In the genomic region with DNA sequence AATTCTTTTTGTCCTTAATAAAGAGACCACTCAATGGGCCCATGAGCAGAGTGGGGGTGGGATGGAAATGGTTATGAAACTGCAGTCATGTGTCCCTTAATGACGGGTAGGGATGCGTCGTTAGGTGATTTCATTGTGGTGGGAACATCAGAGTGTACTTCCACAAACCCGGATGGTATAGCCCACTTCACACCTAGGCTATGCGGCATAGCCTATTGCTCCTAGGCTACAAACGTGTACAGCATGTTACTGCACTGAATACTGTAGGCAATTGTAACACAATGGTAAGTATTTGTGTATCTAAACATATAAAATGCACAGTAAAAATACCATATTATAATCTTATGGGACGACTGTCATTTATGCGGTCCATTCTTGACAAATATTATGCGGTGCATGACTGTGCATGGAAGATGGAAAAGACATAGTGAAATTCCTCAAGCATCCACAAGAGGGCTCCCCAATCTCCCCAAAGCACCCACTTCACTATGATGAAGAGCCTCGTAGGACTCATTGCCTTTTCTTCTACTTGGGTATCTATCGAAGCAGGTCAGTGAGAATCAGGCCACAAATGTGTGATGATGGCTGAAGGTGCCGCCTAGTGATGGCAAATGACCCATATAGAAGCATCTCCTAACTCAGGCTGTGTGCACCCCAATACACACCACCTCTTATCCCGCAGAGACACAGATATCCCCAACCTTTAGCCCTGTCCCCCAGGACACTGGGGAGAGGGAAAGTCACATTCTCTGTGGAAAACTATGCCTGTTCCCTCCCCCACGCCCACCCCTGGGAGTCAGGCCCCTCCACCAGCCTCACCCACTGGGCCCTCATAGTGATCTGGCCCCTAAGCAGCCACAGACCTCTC, we compare ENCODE assay signal across 8 cellular contexts. TPM values are rescaled to one million over a fixed set of nuclear protein-coding genes. Genes with fewer than 3 reads are reported as not detected.
A peak's percentile ranks its signal among the peaks of the same experiment; 100 is the strongest.
DNase-seq lines count a peak whose midpoint lies in the region; ATAC-seq, FAIRE-seq and TF ChIP-seq lines count a peak whose summit lies in the region.

No MANE protein-coding gene starts in this region.

- H3K36me3 ChIP-seq in heart right ventricle, result no peaks in the 10 kb centered on the region

- no peak for TF ChIP-seq POLR2A in H54 (IDR thresholded peaks at IDR 0.05; ENCODE audit: low read depth, low read length)

- DNase-seq in COLO668 (lab: John Stamatoyannopoulos, UW; ENCODE audit: unreplicated experiment), result peak; percentile 8
- peak; percentile 70 for DNase-seq in H54 (ENCODE audit: insufficient read length, low spot score)
- DNase-seq in NCI-H82 (lab: John Stamatoyannopoulos, UW), result peak; percentile 79
- peak; percentile 17 for DNase-seq in activated gamma-delta T cell treated with anti-CD3 and anti-CD28 coated beads, Interleukin-2, amount 50 U/mL, for 16 hours (ENCODE audit: low read depth)
- no peak for DNase-seq in heart right ventricle
- DNase-seq in stimulated activated CD4-positive, alpha-beta T cell treated with anti-CD3 and anti-CD28 coated beads, Interleukin-4, amount 100 ng/mL, for 24 hours, result peak; percentile 54

- peak; percentile 43 to 76 (median 62) for TF ChIP-seq CTCF in heart right ventricle (IDR thresholded peaks at IDR 0.05)

- FAIRE-seq in H54 (lab: Jason Lieb, UNC), result peak; percentile 30

- ATAC-seq in heart right ventricle, result peak in 1 of 8 donors; percentile 35
- ATAC-seq in HG03520 (IDR thresholded peaks at IDR 0.05; ENCODE audit: unreplicated experiment), result no peak
- ATAC-seq in HG03196 (IDR thresholded peaks at IDR 0.05; ENCODE audit: unreplicated experiment), result no peak

- no peak overlapping the region for H3K4me3 ChIP-seq in heart right ventricle

- peaks cover 20 to 83% (median 75%) of the 10 kb centered on the region in 7 donors for H3K27me3 ChIP-seq in heart right ventricle

- H3K4me1 ChIP-seq in heart right ventricle, result peaks cover 0 to 4% (median 0%) of the 10 kb centered on the region in 9 donors

- 38% methylated on average over 14 of the region's 14 CpGs for WGBS in heart right ventricle, 2 donors

- H3K9me3 ChIP-seq in heart right ventricle, result peaks cover 0 to 8% (median 0%) of the 10 kb centered on the region in 11 donors

- H3K27ac ChIP-seq in heart right ventricle, result no peak overlapping the region

- intact Hi-C loops in heart right ventricle (cut with DNase I), result loop anchor here in 1 of 10 donors (5.0 kb wide), 1 partner anchor 111 kb away; no protein-coding TSS in a partner anchor

RNA-seq across cellular contexts. Expression of a gene that starts 43.5 kb away (rescaled TPM):
- 1 to 10 TPM in 1 of 10 donors, under 1 TPM in 5, not detected in 4; 0.11 to 2.0 (median 0.29) TPM for total RNA-seq in heart right ventricle
- polyA plus RNA-seq in heart right ventricle, result under 1 TPM; 0.07 to 0.15 TPM

RNA-seq across cellular contexts. Expression of a gene that starts 45.0 kb away (rescaled TPM):
- total RNA-seq in heart right ventricle, result 1 to 10 TPM; 2.8 to 8.7 (median 5.1) TPM
- polyA plus RNA-seq in heart right ventricle, result 1 to 10 TPM; 3.1 to 9.6 TPM

RNA-seq across cellular contexts. Expression of a gene that starts 54.8 kb away (rescaled TPM):
- total RNA-seq in heart right ventricle, result 10 to 100 TPM; 44.8 to 72.3 (median 62.9) TPM
- 10 to 100 TPM; 44.2 to 63.6 TPM for polyA plus RNA-seq in heart right ventricle

RNA-seq across cellular contexts. Expression of a gene that starts 54.9 kb away (rescaled TPM):
- total RNA-seq in heart right ventricle, result under 1 TPM in 7 of 10 donors, not detected in 3; 0.14 to 0.53 (median 0.34) TPM
- polyA plus RNA-seq in heart right ventricle, result under 1 TPM; 0.19 to 0.95 TPM

Comparison
In these comparisons a context has a peak if more than half of its experiments do, and no peak if none do; other contexts are left out.
1. DNase-seq: peak in COLO668 (single experiment), H54 (single experiment), NCI-H82 (single experiment), activated gamma-delta T cell treated with anti-CD3 and anti-CD28 coated beads, Interleukin-2, amount 50 U/mL, for 16 hours (single experiment) and stimulated activated CD4-positive, alpha-beta T cell treated with anti-CD3 and anti-CD28 coated beads, Interleukin-4, amount 100 ng/mL, for 24 hours (single experiment); none in heart right ventricle (0 of 2).